Comparison of ENCODE assay signal across 12 cellular contexts in genomic region chr1:170067253-170067819, GRCh38. TPM values are rescaled to one million over a fixed set of nuclear protein-coding genes. Genes with fewer than 3 reads are reported as not detected.
A peak's percentile ranks its signal among the peaks of the same experiment; 100 is the strongest.
DNase-seq lines count a peak whose midpoint lies in the region; ATAC-seq, FAIRE-seq and TF ChIP-seq lines count a peak whose summit lies in the region.
"Had no signal": no experiment of that assay in that cellular context is flagged by ENCODE, and none has a peak within 500 bp of the region (broad histone marks: within the 10 kb centered on the region; RNA-seq: fewer than 3 reads in every experiment).

No MANE protein-coding gene starts in this region.

- in situ Hi-C loops in K562 (cut with MboI): no loop called here

- H3K9me3 ChIP-seq in A673 (ENCODE audit: low read depth, low read length, poor library complexity, severe bottlenecking) (no peaks in the 10 kb centered on the region), K562 (replicated peaks; ENCODE audit: control insufficient read depth, insufficient read depth, low read depth, low read length) (no peaks in the 10 kb centered on the region)

- H4K20me1 ChIP-seq in K562 (replicated peaks; ENCODE audit: control insufficient read depth, insufficient read depth, low read length): no peaks in the 10 kb centered on the region

- peak overlapping the region; percentile 67 for H3K4me2 ChIP-seq in K562 (ENCODE audit: insufficient read depth, low read length)
- H3K4me2 ChIP-seq: GM23338 had no signal

- H3K79me2 ChIP-seq in K562 (ENCODE audit: control insufficient read depth, insufficient read depth, low read length): no peaks in the 10 kb centered on the region

- no peaks in the 10 kb centered on the region for H3K9me1 ChIP-seq in K562 (ENCODE audit: control insufficient read depth, insufficient read depth, low read length)

- H3K4me3 ChIP-seq in A673 (ENCODE audit: low read depth, low read length, poor library complexity, severe bottlenecking) (no peak overlapping the region), K562 (no peak overlapping the region)
- H3K4me3 ChIP-seq: GM23338 had no signal

- TF ChIP-seq POLR2A in K562 (conservative IDR thresholded peaks at IDR 0.05): no peak

- WGBS in K562 (ENCODE audit: insufficient coverage, low coverage, missing lambda C conversion rate): 0% methylated on average over 3 of the region's 3 CpGs

- H3K27me3 ChIP-seq in A673 (replicated peaks; ENCODE audit: insufficient read depth, low read depth, low read length, poor library complexity) (no peaks in the 10 kb centered on the region), K562 (ENCODE audit: control insufficient read depth in 2 of 2, insufficient read depth in 2 of 2, low read length in 2 of 2) (no peaks in the 10 kb centered on the region)

- H3K27ac ChIP-seq in A673 (ENCODE audit: low read depth, low read length, poor library complexity, severe bottlenecking) (no peak overlapping the region), K562 (ENCODE audit: extremely low read depth, low read depth, low read length) (peak overlapping the region; percentile 42; the same call in 1 of the 3 replicates)

- 0 out of 2 replicates have a peak, but pooled peaks have one; percentile 17 for TF ChIP-seq CTCF in A673 (conservative IDR thresholded peaks at IDR 0.05; ENCODE audit: low read depth, low read length)
- peak in 2 of 3 experiments; percentile 21 to 40; a peak in 1 of 6 replicates for TF ChIP-seq CTCF in K562 (IDR thresholded peaks at IDR 0.05 in 2 of 3, conservative IDR thresholded peaks at IDR 0.05 in 1 of 3; ENCODE audit: insufficient read depth in 2 of 3, low read depth in 1 of 3, low read length in 3 of 3)

- CTCF ChIA-PET in A673 (lab: Charles Lee): no interaction called here
- CTCF ChIA-PET in K562 (lab: Yijun Ruan, JAX; ENCODE audit: low intra/inter-chr PET ratio): no interaction called here

- intact Hi-C loops in A673 (cut with micrococcal nuclease; ENCODE audit: unreplicated experiment): no loop called here
- intact Hi-C loops in K562 (cut with micrococcal nuclease): loop anchor here (5.0 kb wide), 1 partner anchor 55 kb away; no protein-coding TSS in a partner anchor

- FAIRE-seq in K562 (lab: Jason Lieb, UNC): peak; percentile 65

- POLR2A ChIA-PET in A673 (lab: Charles Lee; ENCODE audit: low non-redundant PET) (no interaction called here), K562 (lab: Yijun Ruan, JAX) (interaction anchor here (0.6 to 1.1 kb wide), 2 partner anchors 26 to 173 kb away, joined by 3 to 5 read pairs; partner anchors contain the start of gene SCYL3)

- H3K36me3 ChIP-seq in A673 (ENCODE audit: insufficient read depth, low read length, poor library complexity, severe bottlenecking) (no peaks in the 10 kb centered on the region), K562 (ENCODE audit: control insufficient read depth, insufficient read depth, low read length) (no peaks in the 10 kb centered on the region)

- peak overlapping the region; percentile 37; the same call in 1 of the 2 replicates for H2AFZ ChIP-seq in K562 (ENCODE audit: low read depth, low read length)
- H2AFZ ChIP-seq: GM23338 had no signal

- BruUV-seq in A673 (replicated peaks; lab: Mats Ljungman, UMichigan) (no TSS peak), K562 (replicated peaks; lab: Mats Ljungman, UMichigan) (no TSS peak)

- peak in 1 of 2 experiments; percentile 58; a peak in 3 of 4 replicates for TF ChIP-seq RAD21 in K562 (CRISPR knock-in tag; conservative IDR thresholded peaks at IDR 0.05 in 1 of 2, IDR thresholded peaks at IDR 0.05 in 1 of 2)

- H3K4me1 ChIP-seq in A673 (ENCODE audit: insufficient read depth, low read length, poor library complexity, severe bottlenecking): no peaks in the 10 kb centered on the region
- peaks cover 0 to 14% of the 10 kb centered on the region in 2 experiments; a peak in 2 of 5 replicates for H3K4me1 ChIP-seq in K562 (replicated peaks in 1 of 2; ENCODE audit: control insufficient read depth in 2 of 2, insufficient read depth in 2 of 2, low read length in 2 of 2)

- peak; percentile 76 for TF ChIP-seq EP300 in K562 (IDR thresholded peaks at IDR 0.05; ENCODE audit: low read length)

- DNase-seq in A673 (ENCODE audit: low spot score) (no peak), K562 (ENCODE audit: extremely low read depth in 1 of 4, low spot score in 3 of 4) (peak in 2 of 4 experiments; percentile 36 to 75), NOMO-1 treated with DMSO at 0.1 percent for 48 hours (lab: John Stamatoyannopoulos, UW; ENCODE audit: unreplicated experiment) (no peak), mesenteric fat pad (ENCODE audit: low spot score) (no peak)
- DNase-seq in stimulated activated CD4-positive, alpha-beta T cell treated with anti-CD3 and anti-CD28 coated beads, Interleukin-1b, Interleukin-23, amount 100 ng/mL, for 48 hours: no peak
- DNase-seq: CD8-positive, alpha-beta memory T cell; MV-4-11; stimulated activated naive CD4-positive, alpha-beta T cell had no signal

- peak; percentile 38 for ATAC-seq in GM18861 (IDR thresholded peaks at IDR 0.05; ENCODE audit: unreplicated experiment)
- peak; percentile 57 for ATAC-seq in HG03159 (IDR thresholded peaks at IDR 0.05; ENCODE audit: unreplicated experiment)
- peak; percentile 82 for ATAC-seq in K562
- ATAC-seq in HG03095 (IDR thresholded peaks at IDR 0.05; ENCODE audit: unreplicated experiment): no peak
- ATAC-seq: GM23338 had no signal

- H3K9ac ChIP-seq in K562 (ENCODE audit: insufficient read depth in 1 of 2, low read depth in 2 of 2, low read length in 2 of 2): no peak overlapping the region

TF ChIP-seq in K562, 482 proteins besides CTCF, POLR2A, EP300 and RAD21 (continues in another document):
- TF ChIP-seq ZNF707 (CRISPR knock-in tag; conservative IDR thresholded peaks at IDR 0.05): 0 out of 2 replicates have a peak, but pooled peaks have one; percentile 12
- no peak for TF ChIP-seq MCM3 (IDR thresholded peaks at IDR 0.05)
- TF ChIP-seq, protein P1, sequence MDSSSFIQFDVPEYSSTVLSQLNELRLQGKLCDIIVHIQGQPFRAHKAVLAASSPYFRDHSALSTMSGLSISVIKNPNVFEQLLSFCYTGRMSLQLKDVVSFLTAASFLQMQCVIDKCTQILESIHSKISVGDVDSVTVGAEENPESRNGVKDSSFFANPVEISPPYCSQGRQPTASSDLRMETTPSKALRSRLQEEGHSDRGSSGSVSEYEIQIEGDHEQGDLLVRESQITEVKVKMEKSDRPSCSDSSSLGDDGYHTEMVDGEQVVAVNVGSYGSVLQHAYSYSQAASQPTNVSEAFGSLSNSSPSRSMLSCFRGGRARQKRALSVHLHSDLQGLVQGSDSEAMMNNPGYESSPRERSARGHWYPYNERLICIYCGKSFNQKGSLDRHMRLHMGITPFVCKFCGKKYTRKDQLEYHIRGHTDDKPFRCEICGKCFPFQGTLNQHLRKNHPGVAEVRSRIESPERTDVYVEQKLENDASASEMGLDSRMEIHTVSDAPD (CRISPR knock-in tag; IDR thresholded peaks at IDR 0.05): no peak
- 0 out of 2 replicates have a peak, but pooled peaks have one; percentile 54 for TF ChIP-seq MEF2D (tag; conservative IDR thresholded peaks at IDR 0.05; ENCODE audit: low read depth)
- peak; percentile 47 for TF ChIP-seq ATF7 (IDR thresholded peaks at IDR 0.05)
- TF ChIP-seq TEAD1 (CRISPR knock-in tag; IDR thresholded peaks at IDR 0.05): 0 out of 4 replicates have a peak, but pooled peaks of 1 of the 2 experiments have one; percentile 40
- peak; percentile 68 for TF ChIP-seq MTA2 (IDR thresholded peaks at IDR 0.05; ENCODE audit: low read depth)
- TF ChIP-seq PML (IDR thresholded peaks at IDR 0.05; ENCODE audit: low read length): peak; percentile 56
- TF ChIP-seq TAL1 (IDR thresholded peaks at IDR 0.05): peak; percentile 87
- no peak for TF ChIP-seq ZNF436 (CRISPR knock-in tag; IDR thresholded peaks at IDR 0.05)
- TF ChIP-seq WHSC1 (IDR thresholded peaks at IDR 0.05; ENCODE audit: low read length): no peak
- TF ChIP-seq FOSL1 (tag; conservative IDR thresholded peaks at IDR 0.05): peak; percentile 37; the same call in 1 of the 2 replicates
- TF ChIP-seq CBFA2T3 (IDR thresholded peaks at IDR 0.05): peak; percentile 91
- no peak for TF ChIP-seq XRCC4 (IDR thresholded peaks at IDR 0.05; ENCODE audit: extremely low read depth, insufficient read depth, insufficient read length)

RNA-seq across cellular contexts. Expression of gene KIFAP3, which starts 7.2 kb away (rescaled TPM):
- total RNA-seq in A673 (2021): 12.7 and 17.3 TPM in 2 replicates
- 2.1 and 12.0 TPM in 2 replicates for total RNA-seq in K562 (2011; cell fraction: chromatin; rRNA removed; ENCODE audit: low replicate concordance)
- total RNA-seq in K562 (2011; cell fraction: nucleolus; rRNA removed): 1.5 and 1.8 TPM in 2 replicates
- 3.7 and 3.9 TPM in 2 replicates for total RNA-seq in K562 (2011; cell fraction: nucleoplasm; rRNA removed)
- 7.1 and 8.8 TPM in 2 replicates for total RNA-seq in K562 (2014; rRNA removed)
- 17.5 and 19.1 TPM in 2 replicates for total RNA-seq in K562 (2014; rRNA removed; fragmentation: Illumina TruSeq; extraction: Trizol)
- 10.2 and 10.7 TPM in 2 replicates for total RNA-seq in K562 (2015; rRNA removed; fragmentation: Illumina TruSeq; extraction: Trizol)
- 12.1 and 13.0 TPM in 2 replicates for total RNA-seq in K562 (2021)
- 5.6 and 10.0 TPM in 2 replicates for polyA plus RNA-seq in K562 (2011; rRNA removed)
- 1.8 and 3.7 TPM in 2 replicates for polyA plus RNA-seq in K562 (2011; cell fraction: cytosol; rRNA removed)
- polyA plus RNA-seq in K562 (2011; cell fraction: nucleus; rRNA removed): 2.1 and 3.2 TPM in 2 replicates
- 12.5 and 14.7 TPM in 2 replicates for polyA plus RNA-seq in K562 (2012)
- polyA plus RNA-seq in K562 (2014; fragmentation: Illumina TruSeq; extraction: Trizol): 12.6 and 14.8 TPM in 2 replicates
- 10 to 100 TPM; 11.7 to 16.3 TPM for polyA plus RNA-seq in K562 (2014; fragmentation: Nextera tagmentation; extraction: Ambion mirVana)
- polyA plus RNA-seq in K562 (2014; rRNA removed): 8.2 and 11.8 TPM in 2 replicates
- polyA minus RNA-seq in K562 (2011; rRNA and poly(A)+ RNA removed): 15.8 and 17.9 TPM in 2 replicates
- 5.0 and 6.5 TPM in 2 replicates for polyA minus RNA-seq in K562 (2011; cell fraction: cytosol; rRNA and poly(A)+ RNA removed)
- polyA minus RNA-seq in K562 (2011; cell fraction: nucleus; rRNA and poly(A)+ RNA removed): 5.8 and 7.8 TPM in 2 replicates
- total RNA-seq in mesenteric fat pad: 17.5 TPM
